13 cellular contexts compared by ENCODE assay signal in genomic region chr16:57373117-57373947, GRCh38. TPM values are rescaled to one million over a fixed set of nuclear protein-coding genes. Genes with fewer than 3 reads are reported as not detected.
A peak's percentile ranks its signal among the peaks of the same experiment; 100 is the strongest.
DNase-seq lines count a peak whose midpoint lies in the region; FAIRE-seq and TF ChIP-seq lines count a peak whose summit lies in the region.
"Had no signal": no experiment of that assay in that cellular context is flagged by ENCODE, and none has a peak within 500 bp of the region (broad histone marks: within the 10 kb centered on the region; RNA-seq: fewer than 3 reads in every experiment).

No MANE protein-coding gene starts in this region.

- H3K4me1 ChIP-seq in stomach: peaks cover 12 to 46% (median 28%) of the 10 kb centered on the region in 4 donors

- peaks cover 4% of the 10 kb centered on the region for H3K27me3 Mint-ChIP-seq in chondrocyte (ENCODE audit: low read depth)

- H3K4me1 Mint-ChIP-seq in chondrocyte (ENCODE audit: low read depth): peaks cover 51% of the 10 kb centered on the region
- H3K4me1 Mint-ChIP-seq: activated naive CD4-positive, alpha-beta T cell treated with anti-CD3 and anti-CD28 coated beads, Interleukin-2, amount 10 ng/mL, durations not matched to agents 7 days and 5 days had no signal

- H3K27ac ChIP-seq in stomach: peak overlapping the region in 4 of 5 donors; percentile 72 to 84 (median 80)

- H3K4me3 Mint-ChIP-seq in chondrocyte (ENCODE audit: unreplicated experiment): peak overlapping the region; percentile 80
- H3K4me3 Mint-ChIP-seq: activated naive CD4-positive, alpha-beta T cell treated with anti-CD3 and anti-CD28 coated beads, Interleukin-2, amount 10 ng/mL, durations not matched to agents 7 days and 5 days had no signal

- peaks cover 2% of the 10 kb centered on the region for H3K36me3 Mint-ChIP-seq in chondrocyte (ENCODE audit: low read depth)
- H3K36me3 Mint-ChIP-seq: activated naive CD4-positive, alpha-beta T cell treated with anti-CD3 and anti-CD28 coated beads, Interleukin-2, amount 10 ng/mL, durations not matched to agents 7 days and 5 days had no signal

- peak overlapping the region; percentile 10 for H3K4me3 ChIP-seq in lower leg skin (ENCODE audit: low read depth, poor library complexity, severe bottlenecking)
- peak overlapping the region; percentile 42 to 50 (median 46) for H3K4me3 ChIP-seq in stomach

- H3K27ac Mint-ChIP-seq in chondrocyte (ENCODE audit: unreplicated experiment): peak overlapping the region; percentile 54
- H3K27ac Mint-ChIP-seq: activated naive CD4-positive, alpha-beta T cell treated with anti-CD3 and anti-CD28 coated beads, Interleukin-2, amount 10 ng/mL, durations not matched to agents 7 days and 5 days had no signal

- intact Hi-C loops in lower leg skin (cut with DNase I; ENCODE audit: low total_unique reads) (loop anchor here (1.0 kb wide), 1 partner anchor 47 kb away; no protein-coding TSS in a partner anchor), stomach (cut with DNase I; ENCODE audit: low total_unique reads) (no loop called here)

- no peak for DNase-seq in GM19239 (ENCODE audit: insufficient read length, low spot score)
- DNase-seq in chondrocyte (ENCODE audit: low spot score): peak; percentile 62
- DNase-seq in lower leg skin (ENCODE audit: low spot score in 2 of 2): no peak
- DNase-seq in stomach: no peak
- DNase-seq in NCI-H2196 (lab: John Stamatoyannopoulos, UW; ENCODE audit: unreplicated experiment): no peak
- no peak for DNase-seq in COLO829 (ENCODE audit: low spot score)
- DNase-seq in activated CD4-positive, alpha-beta T cell treated with anti-CD3 and anti-CD28 coated beads, Interleukin-2, amount 50 U/mL, for 48 hours: no peak
- DNase-seq in activated gamma-delta T cell treated with Interleukin-2 at 50 U/mL for 16 hours: no peak
- DNase-seq: activated CD4-positive, CD25-positive, alpha-beta regulatory T cell; activated naive CD4-positive, alpha-beta T cell treated with anti-CD3 and anti-CD28 coated beads, Interleukin-2, amount 10 ng/mL, durations not matched to agents 7 days and 5 days; OCI-M1 had no signal

- no peak for TF ChIP-seq EP300 in stomach (IDR thresholded peaks at IDR 0.05)

- H3K36me3 ChIP-seq in stomach: no peaks in the 10 kb centered on the region

- H3K9me3 Mint-ChIP-seq in chondrocyte (ENCODE audit: low read depth): no peaks in the 10 kb centered on the region
- H3K9me3 Mint-ChIP-seq: activated naive CD4-positive, alpha-beta T cell treated with anti-CD3 and anti-CD28 coated beads, Interleukin-2, amount 10 ng/mL, durations not matched to agents 7 days and 5 days had no signal

- no peaks in the 10 kb centered on the region for H3K9me3 ChIP-seq in stomach

- peaks cover 0 to 7% (median 0%) of the 10 kb centered on the region in 3 donors for H3K27me3 ChIP-seq in stomach

- 45 to 50% methylated on average over 8 to 9 of the region's 9 CpGs for WGBS in lower leg skin, 2 donors
- 53 to 74% (median 72%) methylated on average over 8 to 9 of the region's 9 CpGs for WGBS in stomach, 5 donors

- TF ChIP-seq POLR2A in lower leg skin (IDR thresholded peaks at IDR 0.05) (no peak), stomach (IDR thresholded peaks at IDR 0.05) (no peak)

- TF ChIP-seq CTCF in chondrocyte (IDR thresholded peaks at IDR 0.05) (no peak), lower leg skin (IDR thresholded peaks at IDR 0.05) (no peak), stomach (IDR thresholded peaks at IDR 0.05) (no peak)

- FAIRE-seq in GM19239 (lab: Jason Lieb, UNC): peak; percentile 40

RNA-seq across cellular contexts. Expression of gene CX3CL1, which starts 1.0 kb away (rescaled TPM):
- total RNA-seq in chondrocyte: 11.2 to 47.9 TPM (median 46.0 TPM) in 3 replicates
- 10 to 100 TPM in 3 of 4 donors, 1 to 10 TPM in 1; 5.8 to 31.9 (median 18.3) TPM for total RNA-seq in lower leg skin
- total RNA-seq in stomach: 10 to 100 TPM in 1 of 5 donors, 1 to 10 TPM in 2, not detected in 2; 1.3 to 43.8 (median 7.1) TPM
- 10 to 100 TPM in 1 of 3 donors, 1 to 10 TPM in 2; 3.2 to 11.5 (median 6.4) TPM for polyA plus RNA-seq in stomach
- total RNA-seq: fibroblast of lung, myocyte had no signal
- polyA plus RNA-seq: fibroblast of lung had no signal

RNA-seq across cellular contexts. Expression of gene CCL22, which starts 14.7 kb away (rescaled TPM):
- total RNA-seq in chondrocyte: not detected in 3 replicates
- 10 to 100 TPM in 1 of 4 donors, 1 to 10 TPM in 2, under 1 TPM in 1; 0.99 to 10.1 (median 2.0) TPM for total RNA-seq in lower leg skin
- total RNA-seq in stomach: under 1 TPM in 1 of 5 donors, not detected in 4; 0.37 TPM
- under 1 TPM; 0.12 to 0.45 (median 0.15) TPM for polyA plus RNA-seq in stomach
- total RNA-seq: fibroblast of lung, myocyte had no signal
- polyA plus RNA-seq: fibroblast of lung had no signal

RNA-seq across cellular contexts. Expression of gene CCL17, which starts 31.2 kb away (rescaled TPM):
- not detected in 3 replicates for total RNA-seq in chondrocyte
- total RNA-seq in lower leg skin: 1 to 10 TPM in 1 of 4 donors, not detected in 3; 1.1 TPM
- total RNA-seq in stomach: not detected
- 1 to 10 TPM in 1 of 3 donors, not detected in 2; 3.9 TPM for polyA plus RNA-seq in stomach
- total RNA-seq: fibroblast of lung, myocyte had no signal
- polyA plus RNA-seq: fibroblast of lung had no signal
